Comparison of ENCODE assay signal across 17 cellular contexts in the genomic region with DNA sequence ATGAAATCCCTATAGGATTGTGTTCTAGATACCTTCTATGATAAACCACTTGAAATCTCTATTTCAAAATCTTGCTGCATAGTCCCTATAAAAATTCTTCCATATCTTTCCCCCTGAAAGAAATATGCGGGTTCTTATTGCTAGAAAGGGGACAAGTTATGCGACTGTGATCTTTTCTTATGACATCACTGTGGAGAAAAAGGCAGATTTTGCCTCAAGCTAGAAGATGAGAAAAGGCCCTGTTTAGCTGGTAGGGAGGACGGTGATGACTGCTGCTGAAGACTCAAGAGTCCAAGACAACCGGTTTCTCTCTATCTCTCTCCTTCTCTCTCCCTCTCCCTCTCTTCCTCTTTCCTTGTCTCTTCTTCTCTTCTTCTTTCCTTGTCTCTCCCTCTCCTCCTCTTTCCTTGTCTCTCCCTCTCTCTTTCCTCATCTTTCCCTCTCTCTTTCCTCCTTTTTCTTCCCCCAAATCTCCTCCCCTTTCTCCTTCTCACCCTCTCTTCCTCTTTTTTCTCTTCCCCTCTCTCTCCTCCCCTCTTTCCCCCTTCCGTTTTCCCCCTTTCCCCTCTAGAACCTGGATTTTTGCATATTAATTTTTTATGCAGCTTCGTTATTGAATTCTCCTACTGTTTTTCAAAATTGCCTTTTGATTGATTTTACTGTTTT. TPM values are rescaled to one million over a fixed set of nuclear protein-coding genes. Genes with fewer than 3 reads are reported as not detected.
"Had no signal": no experiment of that assay in that cellular context is flagged by ENCODE, and none has a peak within 500 bp of the region (broad histone marks: within the 10 kb centered on the region; RNA-seq: fewer than 3 reads in every experiment).

No MANE protein-coding gene starts in this region.

- H3K27ac ChIP-seq: hepatocyte, parathyroid adenoma, stomach, vagina, WERI-Rb-1 had no signal

- H3K79me2 ChIP-seq: hepatocyte, parathyroid adenoma had no signal

- H3K27me3 ChIP-seq: vagina had no signal

- H3K36me3 Mint-ChIP-seq: brain, naive B cell had no signal

- H3K9me3 Mint-ChIP-seq: brain had no signal

- H3K4me1 ChIP-seq: parathyroid adenoma, vagina had no signal

- DNase-seq: activated CD4-positive, alpha-beta T cell treated with anti-CD3 and anti-CD28 coated beads for 4 hours; activated naive CD4-positive, alpha-beta T cell treated with anti-CD3 and anti-CD28 coated beads, Interleukin-2, amount 50 U/mL, for 16 hours; dorsolateral prefrontal cortex; midbrain; naive B cell; small intestine; stomach; T-helper 1 cell; WERI-Rb-1 had no signal

- H3K9me3 ChIP-seq: stomach, vagina had no signal

- H2AFZ ChIP-seq: hepatocyte, parathyroid adenoma had no signal

- H3K4me3 Mint-ChIP-seq: brain, naive B cell had no signal

- H3K4me3 ChIP-seq: dorsolateral prefrontal cortex, hepatocyte, stomach, vagina had no signal

- H3K9ac ChIP-seq: parathyroid adenoma had no signal

- FAIRE-seq: endometrium, frontal cortex, small intestine had no signal

- H3K36me3 ChIP-seq: stomach, vagina, WERI-Rb-1 had no signal

- H3K27ac Mint-ChIP-seq: brain had no signal

- H3K4me2 ChIP-seq: hepatocyte had no signal

RNA-seq across cellular contexts. Expression of a gene that starts 5.3 kb away (rescaled TPM):
- total RNA-seq: frontal cortex, kidney epithelial cell, lower leg skin, stomach, vagina had no signal
- polyA plus RNA-seq: hepatocyte, small intestine, stomach had no signal

RNA-seq across cellular contexts. Expression of a gene that starts 43.4 kb away (rescaled TPM):
- total RNA-seq: hepatocyte, kidney epithelial cell had no signal
- polyA plus RNA-seq: hepatocyte had no signal
